1 cellular context compared by ENCODE assay signal in the genomic region with DNA sequence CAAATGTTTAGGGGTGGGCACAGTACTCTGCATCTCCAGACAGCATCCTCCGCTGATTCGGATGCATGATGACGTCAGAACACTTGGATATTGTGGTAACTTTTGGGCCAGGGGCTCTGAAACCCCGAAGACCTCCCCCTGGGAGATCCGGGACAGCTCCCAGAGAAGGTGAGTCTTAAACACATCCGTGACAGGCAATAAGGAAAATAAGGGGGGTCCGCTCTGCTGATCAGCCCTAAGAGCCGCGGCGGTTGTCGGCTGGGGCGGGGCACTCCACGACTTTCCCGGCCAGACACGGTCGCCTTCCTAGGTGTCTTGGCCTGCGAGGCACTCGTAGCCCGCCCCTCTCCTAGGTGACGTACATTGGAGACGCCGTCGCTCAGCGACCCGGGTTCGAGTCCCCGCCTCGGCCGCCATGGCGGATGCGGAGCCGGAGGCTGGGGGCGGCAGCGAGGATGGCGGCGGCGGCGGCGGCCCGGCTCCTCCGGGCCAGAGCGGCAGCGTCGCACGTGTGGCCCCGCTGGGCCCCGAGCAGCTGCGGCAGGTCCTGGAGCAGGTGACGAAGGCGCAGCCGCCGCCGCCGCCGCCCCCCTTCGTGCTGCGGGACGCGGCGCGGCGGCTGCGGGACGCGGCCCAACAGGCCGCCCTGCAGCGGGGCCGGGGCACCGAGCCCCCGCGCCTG.
TF ChIP-seq lines count a peak whose summit lies in the region.

Gene ZNF839, plus strand, starts transcription at position 396 of the 682 bp plus-strand sequence. Its CDS starts 20 bp downstream, at position 416.

TF ChIP-seq in HepG2, 621 proteins besides CTCF, POLR2A, EP300 and RAD21 (continued from another document and continues in another):
- TF ChIP-seq, protein P1, sequence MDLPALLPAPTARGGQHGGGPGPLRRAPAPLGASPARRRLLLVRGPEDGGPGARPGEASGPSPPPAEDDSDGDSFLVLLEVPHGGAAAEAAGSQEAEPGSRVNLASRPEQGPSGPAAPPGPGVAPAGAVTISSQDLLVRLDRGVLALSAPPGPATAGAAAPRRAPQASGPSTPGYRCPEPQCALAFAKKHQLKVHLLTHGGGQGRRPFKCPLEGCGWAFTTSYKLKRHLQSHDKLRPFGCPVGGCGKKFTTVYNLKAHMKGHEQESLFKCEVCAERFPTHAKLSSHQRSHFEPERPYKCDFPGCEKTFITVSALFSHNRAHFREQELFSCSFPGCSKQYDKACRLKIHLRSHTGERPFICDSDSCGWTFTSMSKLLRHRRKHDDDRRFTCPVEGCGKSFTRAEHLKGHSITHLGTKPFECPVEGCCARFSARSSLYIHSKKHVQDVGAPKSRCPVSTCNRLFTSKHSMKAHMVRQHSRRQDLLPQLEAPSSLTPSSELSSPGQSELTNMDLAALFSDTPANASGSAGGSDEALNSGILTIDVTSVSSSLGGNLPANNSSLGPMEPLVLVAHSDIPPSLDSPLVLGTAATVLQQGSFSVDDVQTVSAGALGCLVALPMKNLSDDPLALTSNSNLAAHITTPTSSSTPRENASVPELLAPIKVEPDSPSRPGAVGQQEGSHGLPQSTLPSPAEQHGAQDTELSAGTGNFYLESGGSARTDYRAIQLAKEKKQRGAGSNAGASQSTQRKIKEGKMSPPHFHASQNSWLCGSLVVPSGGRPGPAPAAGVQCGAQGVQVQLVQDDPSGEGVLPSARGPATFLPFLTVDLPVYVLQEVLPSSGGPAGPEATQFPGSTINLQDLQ (CRISPR knock-in tag; IDR thresholded peaks at IDR 0.05) = no peak
- TF ChIP-seq ESRRA (CRISPR knock-in tag; IDR thresholded peaks at IDR 0.05; ENCODE audit: low read depth) (peak; percentile 71; the same call in 1 of the 2 replicates), ZNF816 (CRISPR knock-in tag; IDR thresholded peaks at IDR 0.05; ENCODE audit: borderline replicate concordance) (no peak), GATAD1 (CRISPR knock-in tag; IDR thresholded peaks at IDR 0.05) (peak; percentile 93), ZNF562 (CRISPR knock-in tag; IDR thresholded peaks at IDR 0.05; ENCODE audit: borderline replicate concordance) (no peak), HBP1 (CRISPR knock-in tag; IDR thresholded peaks at IDR 0.05; ENCODE audit: low read depth) (no peak), RORA (CRISPR knock-in tag; IDR thresholded peaks at IDR 0.05) (no peak), KDM5A (IDR thresholded peaks at IDR 0.05; ENCODE audit: borderline replicate concordance, low read length) (no peak; the same call in 1 of the 2 replicates), TARDBP (CRISPR knock-in tag; IDR thresholded peaks at IDR 0.05) (peak; percentile 64; the same call in 1 of the 2 replicates), MED8 (CRISPR knock-in tag; IDR thresholded peaks at IDR 0.05; ENCODE audit: insufficient replicate concordance) (peak; percentile 6), ZNF17 (CRISPR knock-in tag; IDR thresholded peaks at IDR 0.05) (no peak), SNAPC5 (CRISPR knock-in tag; IDR thresholded peaks at IDR 0.05; ENCODE audit: borderline replicate concordance) (no peak), IKZF4 (CRISPR knock-in tag; IDR thresholded peaks at IDR 0.05; ENCODE audit: borderline replicate concordance, low read depth, not compliant biosample characterization) (no peak), ZBTB1 (CRISPR knock-in tag; IDR thresholded peaks at IDR 0.05; ENCODE audit: borderline replicate concordance) (no peak), ZNF761 (CRISPR knock-in tag; conservative IDR thresholded peaks at IDR 0.05) (no peak), ISX (CRISPR knock-in tag; conservative IDR thresholded peaks at IDR 0.05) (no peak), ZNF556 (CRISPR knock-in tag; IDR thresholded peaks at IDR 0.05; ENCODE audit: borderline replicate concordance) (no peak; the same call in 1 of the 2 replicates), ZNF317 (CRISPR knock-in tag; IDR thresholded peaks at IDR 0.05) (no peak), SP2 (CRISPR knock-in tag; IDR thresholded peaks at IDR 0.05) (no peak), ZSCAN20 (CRISPR knock-in tag; IDR thresholded peaks at IDR 0.05; ENCODE audit: borderline replicate concordance) (no peak), ZNF136 (CRISPR knock-in tag; IDR thresholded peaks at IDR 0.05; ENCODE audit: low read depth) (no peak), JUN (CRISPR knock-in tag; IDR thresholded peaks at IDR 0.05) (no peak), MBD4 (IDR thresholded peaks at IDR 0.05; ENCODE audit: borderline replicate concordance, low read length) (no peak), ZBTB43 (CRISPR knock-in tag; conservative IDR thresholded peaks at IDR 0.05) (no peak), SP4 (CRISPR knock-in tag; IDR thresholded peaks at IDR 0.05) (peak; percentile 81), SMAD1 (CRISPR knock-in tag; IDR thresholded peaks at IDR 0.05; ENCODE audit: borderline replicate concordance, low read depth) (no peak), PHF8 (CRISPR knock-in tag; IDR thresholded peaks at IDR 0.05) (peak; percentile 13), ARID5B (CRISPR knock-in tag; IDR thresholded peaks at IDR 0.05) (no peak), JDP2 (CRISPR knock-in tag; IDR thresholded peaks at IDR 0.05; ENCODE audit: borderline replicate concordance) (no peak), FIP1L1 (IDR thresholded peaks at IDR 0.05; ENCODE audit: borderline replicate concordance, insufficient read depth, low read depth, low read length) (no peak), ZMYM4 (CRISPR knock-in tag; IDR thresholded peaks at IDR 0.05) (peak; percentile 75), ZNF614 (CRISPR knock-in tag; IDR thresholded peaks at IDR 0.05; ENCODE audit: borderline replicate concordance) (no peak), ZNF101 (CRISPR knock-in tag; IDR thresholded peaks at IDR 0.05; ENCODE audit: borderline replicate concordance, low read depth) (no peak), NFKBIZ (CRISPR knock-in tag; IDR thresholded peaks at IDR 0.05) (no peak), DMAP1 (CRISPR knock-in tag; IDR thresholded peaks at IDR 0.05) (peak; percentile 63)
- TF ChIP-seq, protein P2, sequence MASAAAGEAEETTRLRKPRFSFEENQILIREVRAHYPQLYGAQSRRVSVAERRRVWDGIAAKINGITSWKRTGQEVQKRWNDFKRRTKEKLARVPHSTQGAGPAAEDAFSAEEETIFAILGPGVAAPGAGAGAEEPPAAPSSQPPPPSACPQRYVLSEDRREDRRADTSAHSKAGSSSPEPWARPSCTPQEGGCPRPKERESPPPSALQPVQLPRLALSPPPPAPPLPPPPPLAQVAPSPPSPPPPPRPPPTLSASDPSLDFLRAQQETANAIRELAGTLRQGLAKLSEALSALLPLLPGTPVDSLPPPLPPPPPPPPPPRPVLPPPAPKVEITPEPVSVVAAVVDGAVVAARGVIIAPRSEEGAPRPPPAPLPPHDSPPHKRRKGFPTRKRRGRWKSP (CRISPR knock-in tag; IDR thresholded peaks at IDR 0.05) = no peak
- TF ChIP-seq, protein P3, sequence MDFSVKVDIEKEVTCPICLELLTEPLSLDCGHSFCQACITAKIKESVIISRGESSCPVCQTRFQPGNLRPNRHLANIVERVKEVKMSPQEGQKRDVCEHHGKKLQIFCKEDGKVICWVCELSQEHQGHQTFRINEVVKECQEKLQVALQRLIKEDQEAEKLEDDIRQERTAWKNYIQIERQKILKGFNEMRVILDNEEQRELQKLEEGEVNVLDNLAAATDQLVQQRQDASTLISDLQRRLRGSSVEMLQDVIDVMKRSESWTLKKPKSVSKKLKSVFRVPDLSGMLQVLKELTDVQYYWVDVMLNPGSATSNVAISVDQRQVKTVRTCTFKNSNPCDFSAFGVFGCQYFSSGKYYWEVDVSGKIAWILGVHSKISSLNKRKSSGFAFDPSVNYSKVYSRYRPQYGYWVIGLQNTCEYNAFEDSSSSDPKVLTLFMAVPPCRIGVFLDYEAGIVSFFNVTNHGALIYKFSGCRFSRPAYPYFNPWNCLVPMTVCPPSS (IDR thresholded peaks at IDR 0.05) = no peak
- TF ChIP-seq, protein P4, sequence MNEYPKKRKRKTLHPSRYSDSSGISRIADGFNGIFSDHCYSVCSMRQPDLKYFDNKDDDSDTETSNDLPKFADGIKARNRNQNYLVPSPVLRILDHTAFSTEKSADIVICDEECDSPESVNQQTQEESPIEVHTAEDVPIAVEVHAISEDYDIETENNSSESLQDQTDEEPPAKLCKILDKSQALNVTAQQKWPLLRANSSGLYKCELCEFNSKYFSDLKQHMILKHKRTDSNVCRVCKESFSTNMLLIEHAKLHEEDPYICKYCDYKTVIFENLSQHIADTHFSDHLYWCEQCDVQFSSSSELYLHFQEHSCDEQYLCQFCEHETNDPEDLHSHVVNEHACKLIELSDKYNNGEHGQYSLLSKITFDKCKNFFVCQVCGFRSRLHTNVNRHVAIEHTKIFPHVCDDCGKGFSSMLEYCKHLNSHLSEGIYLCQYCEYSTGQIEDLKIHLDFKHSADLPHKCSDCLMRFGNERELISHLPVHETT (CRISPR knock-in tag; conservative IDR thresholded peaks at IDR 0.05) = no peak
- TF ChIP-seq, protein P5, sequence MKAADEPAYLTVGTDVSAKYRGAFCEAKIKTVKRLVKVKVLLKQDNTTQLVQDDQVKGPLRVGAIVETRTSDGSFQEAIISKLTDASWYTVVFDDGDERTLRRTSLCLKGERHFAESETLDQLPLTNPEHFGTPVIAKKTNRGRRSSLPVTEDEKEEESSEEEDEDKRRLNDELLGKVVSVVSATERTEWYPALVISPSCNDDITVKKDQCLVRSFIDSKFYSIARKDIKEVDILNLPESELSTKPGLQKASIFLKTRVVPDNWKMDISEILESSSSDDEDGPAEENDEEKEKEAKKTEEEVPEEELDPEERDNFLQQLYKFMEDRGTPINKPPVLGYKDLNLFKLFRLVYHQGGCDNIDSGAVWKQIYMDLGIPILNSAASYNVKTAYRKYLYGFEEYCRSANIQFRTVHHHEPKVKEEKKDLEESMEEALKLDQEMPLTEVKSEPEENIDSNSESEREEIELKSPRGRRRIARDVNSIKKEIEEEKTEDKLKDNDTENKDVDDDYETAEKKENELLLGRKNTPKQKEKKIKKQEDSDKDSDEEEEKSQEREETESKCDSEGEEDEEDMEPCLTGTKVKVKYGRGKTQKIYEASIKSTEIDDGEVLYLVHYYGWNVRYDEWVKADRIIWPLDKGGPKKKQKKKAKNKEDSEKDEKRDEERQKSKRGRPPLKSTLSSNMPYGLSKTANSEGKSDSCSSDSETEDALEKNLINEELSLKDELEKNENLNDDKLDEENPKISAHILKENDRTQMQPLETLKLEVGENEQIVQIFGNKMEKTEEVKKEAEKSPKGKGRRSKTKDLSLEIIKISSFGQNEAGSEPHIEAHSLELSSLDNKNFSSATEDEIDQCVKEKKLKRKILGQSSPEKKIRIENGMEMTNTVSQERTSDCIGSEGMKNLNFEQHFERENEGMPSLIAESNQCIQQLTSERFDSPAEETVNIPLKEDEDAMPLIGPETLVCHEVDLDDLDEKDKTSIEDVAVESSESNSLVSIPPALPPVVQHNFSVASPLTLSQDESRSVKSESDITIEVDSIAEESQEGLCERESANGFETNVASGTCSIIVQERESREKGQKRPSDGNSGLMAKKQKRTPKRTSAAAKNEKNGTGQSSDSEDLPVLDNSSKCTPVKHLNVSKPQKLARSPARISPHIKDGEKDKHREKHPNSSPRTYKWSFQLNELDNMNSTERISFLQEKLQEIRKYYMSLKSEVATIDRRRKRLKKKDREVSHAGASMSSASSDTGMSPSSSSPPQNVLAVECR (CRISPR knock-in tag; IDR thresholded peaks at IDR 0.05; ENCODE audit: borderline replicate concordance) = peak; percentile 59; the same call in 1 of the 2 replicates
